ENCODE assay signal across 8 cellular contexts in genomic region chr6:13484827-13485226, GRCh38. TPM values are rescaled to one million over a fixed set of nuclear protein-coding genes. Genes with fewer than 3 reads are reported as not detected.
DNase-seq lines count a peak whose midpoint lies in the region; ATAC-seq and TF ChIP-seq lines count a peak whose summit lies in the region.

No MANE protein-coding gene starts in this region.

- H3K4me1 ChIP-seq in left ventricle myocardium inferior, result peaks cover 85% of the 10 kb centered on the region

- peak overlapping the region; percentile 93 for H3K4me3 ChIP-seq in left ventricle myocardium inferior

- ATAC-seq in HG03439 (IDR thresholded peaks at IDR 0.05; ENCODE audit: unreplicated experiment), result no peak
- ATAC-seq in left colon, result no peak

- H3K27me3 Mint-ChIP-seq in brain (peaks cover 28% of the 10 kb centered on the region), mesothelial cell of epicardium (ENCODE audit: low read depth) (peaks cover 49% of the 10 kb centered on the region)

- H3K9me3 Mint-ChIP-seq in brain, result no peaks in the 10 kb centered on the region
- H3K9me3 Mint-ChIP-seq in mesothelial cell of epicardium, result no peaks in the 10 kb centered on the region

- no peak for TF ChIP-seq CTCF in left ventricle myocardium inferior (IDR thresholded peaks at IDR 0.05; ENCODE audit: borderline replicate concordance)
- no peak for TF ChIP-seq CTCF in brain (conservative IDR thresholded peaks at IDR 0.05)
- TF ChIP-seq CTCF in mesothelial cell of epicardium (IDR thresholded peaks at IDR 0.05; ENCODE audit: unreplicated experiment), result no peak

- H3K27me3 ChIP-seq in left ventricle myocardium inferior (ENCODE audit: low read depth), result no peaks in the 10 kb centered on the region

- H3K36me3 Mint-ChIP-seq in brain (no peaks in the 10 kb centered on the region), mesothelial cell of epicardium (no peaks in the 10 kb centered on the region)

- H3K27ac Mint-ChIP-seq in brain (peak overlapping the region in 3 of 5 experiments; percentile 71 to 97 (median 75)), mesothelial cell of epicardium (no peak overlapping the region)

- DNase-seq in left ventricle myocardium inferior (no peak), cardiac septum (ENCODE audit: low spot score) (no peak), mesothelial cell of epicardium (ENCODE audit: low spot score in 2 of 2, unreplicated experiment in 2 of 2) (no peak), NCI-H1092 (lab: John Stamatoyannopoulos, UW) (no peak), left colon (no peak)
- no peak for DNase-seq in stimulated activated CD4-positive, alpha-beta T cell treated with anti-CD3 and anti-CD28 coated beads, Interleukin-1b, Interleukin-23, amount 100 ng/mL, for 48 hours

- peak overlapping the region; percentile 96 to 99 (median 98) for H3K4me3 Mint-ChIP-seq in brain
- H3K4me3 Mint-ChIP-seq in mesothelial cell of epicardium, result peak overlapping the region; percentile 37

- intact Hi-C loops in left ventricle myocardium inferior (cut with micrococcal nuclease) (loop anchor here (5.0 to 10.0 kb wide), 2 partner anchors 52 to 60 kb away; no protein-coding TSS in a partner anchor), cardiac septum (cut with DNase I) (loop anchor here (5.0 kb wide), 4 partner anchors 42 to 148 kb away; no protein-coding TSS in a partner anchor), left colon (cut with DNase I, micrococcal nuclease) (no loop called here)

- H3K36me3 ChIP-seq in left ventricle myocardium inferior, result peaks cover 3% of the 10 kb centered on the region

- H3K9me3 ChIP-seq in left ventricle myocardium inferior (replicated peaks), result no peaks in the 10 kb centered on the region

- peak overlapping the region; percentile 98 for H3K27ac ChIP-seq in left ventricle myocardium inferior (replicated peaks)

- peaks cover 39% of the 10 kb centered on the region for H3K4me1 Mint-ChIP-seq in brain
- peaks cover 16% of the 10 kb centered on the region for H3K4me1 Mint-ChIP-seq in mesothelial cell of epicardium

RNA-seq across cellular contexts. Expression of gene GFOD1, which starts 2.6 kb away (rescaled TPM):
- total RNA-seq in left ventricle myocardium inferior (51.6 TPM), cardiac septum (54.0 TPM), mesothelial cell of epicardium (3.5 to 4.8 TPM (median 4.0 TPM) in 3 replicates), left colon (10 to 100 TPM in 1 of 2 donors, 1 to 10 TPM in 1; 9.2 to 15.9 TPM)
- 5.4 TPM for polyA plus RNA-seq in brain (ENCODE audit: insufficient read depth, low read depth, low replicate concordance)

Comparison
In these comparisons a context has a peak if more than half of its experiments do, and no peak if none do; other contexts are left out.
1. intact Hi-C loops: an anchor here in left ventricle myocardium inferior (5.0 to 10.0 kb wide) and cardiac septum (5.0 kb wide); none called in left colon.